32 cellular contexts compared by ENCODE assay signal in genomic region chr7:91235211-91235832, GRCh38. TPM values are rescaled to one million over a fixed set of nuclear protein-coding genes. Genes with fewer than 3 reads are reported as not detected.
"Had no signal": no experiment of that assay in that cellular context is flagged by ENCODE, and none has a peak within 500 bp of the region (broad histone marks: within the 10 kb centered on the region; RNA-seq: fewer than 3 reads in every experiment).

No MANE protein-coding gene starts in this region.

- H3K36me3 Mint-ChIP-seq: activated CD4-positive, alpha-beta memory T cell treated with anti-CD3 and anti-CD28 coated beads for 36 hours; activated CD8-positive, alpha-beta memory T cell treated with anti-CD3 and anti-CD28 coated beads, Interleukin-2, amount 10 ng/mL, durations not matched to agents 7 days and 5 days; activated naive CD8-positive, alpha-beta T cell had no signal

- H3K9me3 Mint-ChIP-seq: activated CD4-positive, alpha-beta memory T cell treated with anti-CD3 and anti-CD28 coated beads for 36 hours; activated CD4-positive, alpha-beta T cell treated with anti-CD3 and anti-CD28 coated beads, Interleukin-2, amount 10 ng/mL, durations not matched to agents 24 days and 14 days; activated T-cell treated with anti-CD3 and anti-CD28 coated beads, Interleukin-2, amount 50 U/mL, for 24 hours; activated T-helper 17 cell treated with anti-CD3 and anti-CD28 coated beads, Interleukin-2, amount 50 U/mL, for 72 hours had no signal

- H3K27ac ChIP-seq: adrenal gland, ascending aorta, brain microvascular endothelial cell, epithelial cell of prostate, esophagus squamous epithelium, gastroesophageal sphincter, heart right ventricle had no signal

- DNase-seq: activated CD4-positive, alpha-beta memory T cell treated with anti-CD3 and anti-CD28 coated beads for 36 hours; activated CD4-positive, alpha-beta T cell treated with anti-CD3 and anti-CD28 coated beads for 36 hours; activated CD4-positive, alpha-beta T cell treated with anti-CD3 and anti-CD28 coated beads, Interleukin-2, amount 10 ng/mL, durations not matched to agents 24 days and 14 days; activated CD4-positive, CD25-positive, alpha-beta regulatory T cell; activated CD4-positive, CD25-positive, alpha-beta regulatory T cell treated with anti-CD3 and anti-CD28 coated beads, Interleukin-2, amount 50 U/mL, for 72 hours; activated CD8-positive, alpha-beta memory T cell treated with anti-CD3 and anti-CD28 coated beads, Interleukin-2, amount 10 ng/mL, durations not matched to agents 7 days and 5 days; activated CD8-positive, alpha-beta memory T cell treated with anti-CD3 and anti-CD28 coated beads, Interleukin-2, amount 50 U/mL, for 4 hours; activated CD8-positive, alpha-beta T cell treated with anti-CD3 and anti-CD28 coated beads, Interleukin-2, amount 10 ng/mL, durations not matched to agents 7 days and 5 days; activated effector memory CD4-positive, alpha-beta T cell treated with Interleukin-2 at 50 U/mL for 16 hours; activated gamma-delta T cell treated with Interleukin-2 at 50 U/mL for 16 hours; activated naive CD4-positive, alpha-beta T cell treated with anti-CD3 and anti-CD28 coated beads, Interleukin-2, amount 50 U/mL, for 16 hours; activated naive CD4-positive, alpha-beta T cell treated with Interleukin-2 at 50 U/mL for 16 hours; activated T-cell treated with anti-CD3 and anti-CD28 coated beads, Interleukin-2, amount 50 U/mL, for 24 hours; adrenal gland; brain microvascular endothelial cell; cortex of kidney; dermis blood vessel endothelial cell; effector CD8-positive, alpha-beta T cell; esophagus squamous epithelium; foreskin melanocyte; heart right ventricle; T-helper 2 cell had no signal

- H3K4me1 Mint-ChIP-seq: activated CD4-positive, alpha-beta T cell treated with anti-CD3 and anti-CD28 coated beads, Interleukin-2, amount 10 ng/mL, durations not matched to agents 24 days and 14 days; activated CD8-positive, alpha-beta memory T cell treated with anti-CD3 and anti-CD28 coated beads, Interleukin-2, amount 10 ng/mL, durations not matched to agents 7 days and 5 days; activated T-helper 17 cell treated with anti-CD3 and anti-CD28 coated beads, Interleukin-2, amount 50 U/mL, for 72 hours; central memory CD8-positive, alpha-beta T cell had no signal

- H3K27ac Mint-ChIP-seq: activated CD4-positive, alpha-beta memory T cell treated with anti-CD3 and anti-CD28 coated beads for 36 hours; activated CD4-positive, alpha-beta T cell treated with anti-CD3 and anti-CD28 coated beads for 36 hours; activated CD4-positive, alpha-beta T cell treated with anti-CD3 and anti-CD28 coated beads, Interleukin-2, amount 10 ng/mL, durations not matched to agents 24 days and 14 days; activated CD8-positive, alpha-beta memory T cell treated with anti-CD3 and anti-CD28 coated beads, Interleukin-2, amount 10 ng/mL, durations not matched to agents 7 days and 5 days; activated CD8-positive, alpha-beta T cell treated with anti-CD3 and anti-CD28 coated beads, Interleukin-2, amount 10 ng/mL, durations not matched to agents 7 days and 5 days; activated naive CD8-positive, alpha-beta T cell; activated T-cell treated with anti-CD3 and anti-CD28 coated beads, Interleukin-2, amount 50 U/mL, for 24 hours; activated T-helper 17 cell treated with anti-CD3 and anti-CD28 coated beads, Interleukin-2, amount 50 U/mL, for 72 hours had no signal

- H3K9me3 ChIP-seq: adrenal gland, ascending aorta, esophagus squamous epithelium, gastroesophageal sphincter, heart right ventricle had no signal

- H3K27me3 ChIP-seq: adrenal gland, ascending aorta, brain microvascular endothelial cell, gastroesophageal sphincter had no signal

- FAIRE-seq: bronchial epithelial cell, colon, endometrium, endothelial cell of umbilical vein had no signal

- H3K4me3 Mint-ChIP-seq: activated CD4-positive, alpha-beta memory T cell treated with anti-CD3 and anti-CD28 coated beads for 36 hours; activated CD4-positive, alpha-beta T cell treated with anti-CD3 and anti-CD28 coated beads for 36 hours; activated CD4-positive, alpha-beta T cell treated with anti-CD3 and anti-CD28 coated beads, Interleukin-2, amount 10 ng/mL, durations not matched to agents 24 days and 14 days; activated CD8-positive, alpha-beta memory T cell treated with anti-CD3 and anti-CD28 coated beads, Interleukin-2, amount 10 ng/mL, durations not matched to agents 7 days and 5 days; activated CD8-positive, alpha-beta T cell treated with anti-CD3 and anti-CD28 coated beads, Interleukin-2, amount 10 ng/mL, durations not matched to agents 7 days and 5 days; activated naive CD8-positive, alpha-beta T cell; activated T-cell treated with anti-CD3 and anti-CD28 coated beads, Interleukin-2, amount 50 U/mL, for 24 hours; activated T-helper 17 cell treated with anti-CD3 and anti-CD28 coated beads, Interleukin-2, amount 50 U/mL, for 72 hours; central memory CD8-positive, alpha-beta T cell had no signal

- H3K4me1 ChIP-seq: ascending aorta had no signal

- H3K4me3 ChIP-seq: adrenal gland, ascending aorta, esophagus squamous epithelium, gastroesophageal sphincter, heart right ventricle had no signal

- ATAC-seq: activated CD4-positive, alpha-beta T cell treated with anti-CD3 and anti-CD28 coated beads for 36 hours; activated CD8-positive, alpha-beta memory T cell treated with anti-CD3 and anti-CD28 coated beads, Interleukin-2, amount 10 ng/mL, durations not matched to agents 7 days and 5 days; activated CD8-positive, alpha-beta T cell treated with anti-CD3 and anti-CD28 coated beads, Interleukin-2, amount 10 ng/mL, durations not matched to agents 7 days and 5 days; activated T-helper 17 cell treated with anti-CD3 and anti-CD28 coated beads, Interleukin-2, amount 50 U/mL, for 72 hours; gastroesophageal sphincter; heart right ventricle had no signal

- H3K36me3 ChIP-seq: adrenal gland, ascending aorta, brain microvascular endothelial cell, esophagus squamous epithelium, gastroesophageal sphincter, heart right ventricle had no signal

- H3K27me3 Mint-ChIP-seq: activated CD4-positive, alpha-beta memory T cell treated with anti-CD3 and anti-CD28 coated beads for 36 hours; activated CD4-positive, alpha-beta T cell treated with anti-CD3 and anti-CD28 coated beads for 36 hours; activated CD4-positive, alpha-beta T cell treated with anti-CD3 and anti-CD28 coated beads, Interleukin-2, amount 10 ng/mL, durations not matched to agents 24 days and 14 days; activated CD8-positive, alpha-beta memory T cell treated with anti-CD3 and anti-CD28 coated beads, Interleukin-2, amount 10 ng/mL, durations not matched to agents 7 days and 5 days; activated T-cell treated with anti-CD3 and anti-CD28 coated beads, Interleukin-2, amount 50 U/mL, for 24 hours; central memory CD8-positive, alpha-beta T cell had no signal

RNA-seq across cellular contexts. Expression of gene FZD1, which starts 28.9 kb away (rescaled TPM):
- total RNA-seq: activated CD8-positive, alpha-beta memory T cell treated with anti-CD3 and anti-CD28 coated beads, Interleukin-2, amount 10 ng/mL, durations not matched to agents 7 days and 5 days had no signal
